12 cellular contexts compared by ENCODE assay signal in genomic region chr12:131872154-131873046, GRCh38. TPM values are rescaled to one million over a fixed set of nuclear protein-coding genes. Genes with fewer than 3 reads are reported as not detected.
DNase-seq lines count a peak whose midpoint lies in the region; ATAC-seq, FAIRE-seq and TF ChIP-seq lines count a peak whose summit lies in the region.
"Had no signal": no experiment of that assay in that cellular context is flagged by ENCODE, and none has a peak within 500 bp of the region (broad histone marks: within the 10 kb centered on the region; RNA-seq: fewer than 3 reads in every experiment).

No MANE protein-coding gene starts in this region.

- H3K23me2 ChIP-seq in H9 (ENCODE audit: insufficient read length, low read depth, low read length, poor library complexity, severe bottlenecking), result no peaks in the 10 kb centered on the region

- DNase-seq in A549 (ENCODE audit: low read depth in 1 of 2, low spot score in 1 of 2) (peak; percentile 68 to 85), H9 (no peak), SW 1271 (lab: John Stamatoyannopoulos, UW) (peak; percentile 65 to 67), foreskin keratinocyte (peak; percentile 71 to 88), NCI-H1694 (lab: John Stamatoyannopoulos, UW) (no peak), NCI-H345 treated with DMSO at 0.1 percent for 48 hours (lab: John Stamatoyannopoulos, UW; ENCODE audit: unreplicated experiment) (no peak), LoVo (ENCODE audit: low spot score) (no peak)
- DNase-seq: T-helper 9 cell, transverse colon had no signal

- H4K20me1 ChIP-seq in H9 (ENCODE audit: control insufficient read depth, insufficient read depth, insufficient read length), result no peaks in the 10 kb centered on the region
- H4K20me1 ChIP-seq: BLaER1 treated with 17β-estradiol and CSF1 and Interleukin-3, amounts not matched to agents 10 nM and 100 nM had no signal

- H3K23ac ChIP-seq in H9 (ENCODE audit: insufficient read length, low read depth, low read length), result no peak overlapping the region

- peaks cover 2% of the 10 kb centered on the region in 2 experiments; a peak in 1 of 4 replicates for H3K4me1 Mint-ChIP-seq in H9
- H3K4me1 Mint-ChIP-seq: activated naive CD4-positive, alpha-beta T cell treated with anti-CD3 and anti-CD28 coated beads, Interleukin-2, amount 50 U/mL, for 24 hours had no signal

- H3K27me3 ChIP-seq in H9 (ENCODE audit: insufficient read depth, low read length) (no peaks in the 10 kb centered on the region), foreskin keratinocyte (no peaks in the 10 kb centered on the region)
- H3K27me3 ChIP-seq: BLaER1 treated with 17β-estradiol and CSF1 and Interleukin-3, amounts not matched to agents 10 nM and 100 nM; transverse colon had no signal

- H3K18ac ChIP-seq in H9 (ENCODE audit: insufficient read length, low read depth, low read length), result no peak overlapping the region

- TF ChIP-seq CTCF in A549 (IDR thresholded peaks at IDR 0.05) (no peak), H9 (conservative IDR thresholded peaks at IDR 0.05) (no peak), foreskin keratinocyte (conservative IDR thresholded peaks at IDR 0.05) (no peak)

- TF ChIP-seq EP300 in A549 (IDR thresholded peaks at IDR 0.05), result peak in 1 of 2 experiments; percentile 22; a peak in 1 of 5 replicates

- H3K14ac ChIP-seq in H9 (ENCODE audit: insufficient read depth, low read length), result no peak overlapping the region; the same call in 1 of the 2 replicates

- H2BK5ac ChIP-seq in H9 (ENCODE audit: insufficient read length, low read length), result no peak overlapping the region

- H3K27ac Mint-ChIP-seq in H9, result peak overlapping the region; percentile 41 to 90 (median 49); a peak in 2 of 7 replicates
- H3K27ac Mint-ChIP-seq: activated naive CD4-positive, alpha-beta T cell treated with anti-CD3 and anti-CD28 coated beads, Interleukin-2, amount 50 U/mL, for 24 hours had no signal

- H2BK20ac ChIP-seq in H9 (ENCODE audit: low read depth, low read length, poor library complexity, severe bottlenecking), result no peak overlapping the region

- H3K4me2 ChIP-seq in A549 (peak overlapping the region; percentile 56), H9 (ENCODE audit: insufficient read depth, insufficient read length, low read length) (no peak overlapping the region)
- H3K4me2 ChIP-seq: BLaER1 treated with 17β-estradiol and CSF1 and Interleukin-3, amounts not matched to agents 10 nM and 100 nM had no signal

- H3K4ac ChIP-seq in H9 (ENCODE audit: low read depth, low read length), result no peak overlapping the region

- H3K4me1 ChIP-seq in A549 (peaks cover 30% of the 10 kb centered on the region), H9 (ENCODE audit: insufficient read depth, low read length) (no peaks in the 10 kb centered on the region), foreskin keratinocyte (peaks cover 7% of the 10 kb centered on the region)
- H3K4me1 ChIP-seq: transverse colon had no signal

- TF ChIP-seq RAD21 in A549 (conservative IDR thresholded peaks at IDR 0.05 in 1 of 2, IDR thresholded peaks at IDR 0.05 in 1 of 2), result peak in 1 of 2 experiments; percentile 31; a peak in 1 of 5 replicates

- H3K79me2 ChIP-seq in H9 (ENCODE audit: insufficient read depth, low read length), result no peaks in the 10 kb centered on the region

- no peak overlapping the region for H3K56ac ChIP-seq in H9 (ENCODE audit: insufficient read length, low read depth, low read length)

- no peak overlapping the region for H2AFZ ChIP-seq in H9 (ENCODE audit: low read length)

- H3K9ac ChIP-seq in H9 (ENCODE audit: extremely low read depth, insufficient read length, low read length), result no peak overlapping the region
- H3K9ac ChIP-seq: BLaER1 treated with 17β-estradiol and CSF1 and Interleukin-3, amounts not matched to agents 10 nM and 100 nM had no signal

- H3K79me1 ChIP-seq in H9 (ENCODE audit: insufficient read depth, low read depth, low read length, poor library complexity, severe bottlenecking), result no peaks in the 10 kb centered on the region

- H3K4me3 Mint-ChIP-seq in H9, result peak overlapping the region in 1 of 2 experiments; percentile 40; a peak in 2 of 5 replicates
- H3K4me3 Mint-ChIP-seq: activated naive CD4-positive, alpha-beta T cell treated with anti-CD3 and anti-CD28 coated beads, Interleukin-2, amount 50 U/mL, for 24 hours had no signal

- no peak overlapping the region for H2AK5ac ChIP-seq in H9 (ENCODE audit: insufficient read length, low read length)

- POLR2A ChIA-PET in A549 (lab: Yijun Ruan, JAX), result no interaction called here

- H4K8ac ChIP-seq in H9 (replicated peaks; ENCODE audit: insufficient read length, low read depth, low read length), result no peak overlapping the region

- no peaks in the 10 kb centered on the region; the same call in none of the 2 replicates for H3K27me3 Mint-ChIP-seq in H9 (ENCODE audit: low read depth)
- H3K27me3 Mint-ChIP-seq: activated naive CD4-positive, alpha-beta T cell treated with anti-CD3 and anti-CD28 coated beads, Interleukin-2, amount 50 U/mL, for 24 hours had no signal

- H3K36me3 Mint-ChIP-seq in H9 (ENCODE audit: insufficient read depth in 1 of 3, low read depth in 3 of 3), result peaks cover 0 to 10% (median 7%) of the 10 kb centered on the region in 3 experiments; a peak in 5 of 7 replicates
- H3K36me3 Mint-ChIP-seq: activated naive CD4-positive, alpha-beta T cell treated with anti-CD3 and anti-CD28 coated beads, Interleukin-2, amount 50 U/mL, for 24 hours had no signal

- H3T11ph ChIP-seq in H9 (ENCODE audit: low read length), result no peak overlapping the region

- CTCF ChIA-PET in A549 (lab: Yijun Ruan, JAX), result interaction anchor here (1.1 to 2.6 kb wide), 6 partner anchors 9 to 39 kb away, joined by 3 to 15 read pairs (median 4); no protein-coding TSS in a partner anchor

- H4K5ac ChIP-seq in H9 (ENCODE audit: insufficient read length, low read depth, low read length), result no peak overlapping the region

- H3K27ac ChIP-seq in A549 (peak overlapping the region; percentile 83 to 96), H9 (ENCODE audit: insufficient read length, low read depth, low read length) (no peak overlapping the region), foreskin keratinocyte (no peak overlapping the region)
- H3K27ac ChIP-seq: BLaER1 treated with 17β-estradiol and CSF1 and Interleukin-3, amounts not matched to agents 10 nM and 100 nM; transverse colon had no signal

- no peak overlapping the region for H3K4me3 ChIP-seq in A549
- H3K4me3 ChIP-seq: BLaER1 treated with 17β-estradiol and CSF1 and Interleukin-3, amounts not matched to agents 10 nM and 100 nM; transverse colon had no signal

- no peak overlapping the region for H4K91ac ChIP-seq in H9 (ENCODE audit: insufficient read length, low read depth, low read length)

- H2BK120ac ChIP-seq in H9 (ENCODE audit: low read depth, low read length, poor library complexity, severe bottlenecking), result no peak overlapping the region

- WGBS in A549 (ENCODE audit: missing lambda C conversion rate), result 51% methylated on average over 19 of the region's 21 CpGs
- no CpG with 5 or more reads among the region's 21 CpGs for WGBS in H9 (ENCODE audit: extremely low coverage, insufficient read length, low lambda C conversion rate)

- no peak for TF ChIP-seq POLR2A in A549 (IDR thresholded peaks at IDR 0.05; ENCODE audit: low read length)

- ATAC-seq in A549 (peak; percentile 80 to 91), foreskin keratinocyte (peak; percentile 96), HG02798 (IDR thresholded peaks at IDR 0.05; ENCODE audit: poor library complexity, unreplicated experiment) (no peak)

- FAIRE-seq in A549 (lab: Jason Lieb, UNC), result no peak

- H3K9me3 ChIP-seq in A549 (no peaks in the 10 kb centered on the region), H9 (ENCODE audit: control insufficient read depth, low read depth, low read length) (no peaks in the 10 kb centered on the region)
- H3K9me3 ChIP-seq: transverse colon had no signal

- H3K9me3 Mint-ChIP-seq in H9, result peaks cover 15% of the 10 kb centered on the region in 2 experiments
- H3K9me3 Mint-ChIP-seq: activated naive CD4-positive, alpha-beta T cell treated with anti-CD3 and anti-CD28 coated beads, Interleukin-2, amount 50 U/mL, for 24 hours had no signal

- H2BK15ac ChIP-seq in H9 (ENCODE audit: low read depth, low read length), result no peak overlapping the region

- no peak overlapping the region for H2BK12ac ChIP-seq in H9 (ENCODE audit: insufficient read length, low read depth, low read length)

TF ChIP-seq in A549, 52 proteins besides CTCF, POLR2A, EP300 and RAD21 (continues in another document):
- 0 out of 2 replicates have a peak, but pooled peaks have one; percentile 37 for TF ChIP-seq FOSL2 (IDR thresholded peaks at IDR 0.05)
- TF ChIP-seq FOSL2 (CRISPR knock-in tag; IDR thresholded peaks at IDR 0.05), result peak; percentile 85
- peak; percentile 42; the same call in 1 of the 2 replicates for TF ChIP-seq GATA3 (IDR thresholded peaks at IDR 0.05; ENCODE audit: borderline replicate concordance)
- peak; percentile 69; the same call in 1 of the 2 replicates for TF ChIP-seq MAX (IDR thresholded peaks at IDR 0.05)

RNA-seq across cellular contexts. Expression of gene ULK1, which starts 22.0 kb away (rescaled TPM):
- polyA plus RNA-seq in A549 (2011; rRNA removed), result 15.1 and 18.4 TPM in 2 replicates
- polyA plus RNA-seq in A549 (2012; cell fraction: cytosol; rRNA removed), result 43.7 and 65.4 TPM in 2 replicates
- polyA plus RNA-seq in A549 (2012; cell fraction: nucleus; rRNA removed), result 271 and 363 TPM in 2 replicates
- 37.7 to 49.2 TPM (median 46.2 TPM) in 3 replicates for polyA plus RNA-seq in A549 (2017; fragmentation: RNase III; extraction: RNeasy Plus Mini Kit Qiagen cat#74134 plus additional on column Dnase treatment)
- 13.4 and 13.5 TPM in 2 replicates for polyA minus RNA-seq in A549 (2011; rRNA and poly(A)+ RNA removed)
- 52.7 and 57.2 TPM in 2 replicates for total RNA-seq in H9 (2021)
- total RNA-seq in foreskin keratinocyte, result 5.4 and 7.0 TPM in 2 replicates
- 4.5 and 6.0 TPM in 2 replicates for polyA plus RNA-seq in foreskin keratinocyte

RNA-seq across cellular contexts. Expression of gene MMP17, which starts 44.2 kb away (rescaled TPM):
- 6.2 and 9.1 TPM in 2 replicates for polyA plus RNA-seq in A549 (2011; rRNA removed)
- 19.6 and 30.3 TPM in 2 replicates for polyA plus RNA-seq in A549 (2012; cell fraction: cytosol; rRNA removed)
- polyA plus RNA-seq in A549 (2012; cell fraction: nucleus; rRNA removed), result 44.1 and 63.4 TPM in 2 replicates
- 7.2 to 8.7 TPM (median 7.9 TPM) in 3 replicates for polyA plus RNA-seq in A549 (2017; fragmentation: RNase III; extraction: RNeasy Plus Mini Kit Qiagen cat#74134 plus additional on column Dnase treatment)
- 3.6 and 3.7 TPM in 2 replicates for polyA minus RNA-seq in A549 (2011; rRNA and poly(A)+ RNA removed)
- 14.8 and 16.0 TPM in 2 replicates for total RNA-seq in H9 (2021)
- 20.1 and 39.2 TPM in 2 replicates for total RNA-seq in foreskin keratinocyte
- 25.1 and 50.0 TPM in 2 replicates for polyA plus RNA-seq in foreskin keratinocyte

RNA-seq across cellular contexts. Expression of gene PUS1, which starts 56.7 kb away (rescaled TPM):
- polyA plus RNA-seq in A549 (2011; rRNA removed) (47.9 and 62.8 TPM in 2 replicates), A549 (2017; fragmentation: RNase III; extraction: RNeasy Plus Mini Kit Qiagen cat#74134 plus additional on column Dnase treatment) (50.3 to 55.0 TPM (median 51.1 TPM) in 3 replicates), foreskin keratinocyte (46.8 and 47.4 TPM in 2 replicates)
- polyA plus RNA-seq in A549 (2012; cell fraction: cytosol; rRNA removed), result 173 and 184 TPM in 2 replicates
- 253 and 289 TPM in 2 replicates for polyA plus RNA-seq in A549 (2012; cell fraction: nucleus; rRNA removed)
- 50.5 and 54.5 TPM in 2 replicates for polyA minus RNA-seq in A549 (2011; rRNA and poly(A)+ RNA removed)
- total RNA-seq in H9 (2021) (116 and 117 TPM in 2 replicates), foreskin keratinocyte (26.4 and 31.8 TPM in 2 replicates)

Comparison
In these comparisons a context has a peak if more than half of its experiments do, and no peak if none do; other contexts are left out.
1. DNase-seq: peak in A549 (2 of 2), SW 1271 (2 of 2) and foreskin keratinocyte (2 of 2); none in H9 (single experiment), NCI-H1694 (single experiment), NCI-H345 treated with DMSO at 0.1 percent for 48 hours (single experiment) and LoVo (single experiment).
2. H3K27ac ChIP-seq: peak in A549 (2 of 2); none in H9 (single experiment) and foreskin keratinocyte (single experiment).